ENCODE assay signal across 26 cellular contexts in genomic region chr12:109487181-109488050, GRCh38. TPM values are rescaled to one million over a fixed set of nuclear protein-coding genes. Genes with fewer than 3 reads are reported as not detected.
DNase-seq lines count a peak whose midpoint lies in the region; ATAC-seq and FAIRE-seq lines count a peak whose summit lies in the region.
"Had no signal": no experiment of that assay in that cellular context is flagged by ENCODE, and none has a peak within 500 bp of the region (broad histone marks: within the 10 kb centered on the region; RNA-seq: fewer than 3 reads in every experiment).

No MANE protein-coding gene starts in this region.

- no peak overlapping the region for H2AK5ac ChIP-seq in mesenchymal stem cell (ENCODE audit: low read length, severe bottlenecking)

- peaks cover 100% of the 10 kb centered on the region for H3K36me3 ChIP-seq in SJSA1
- H3K36me3 ChIP-seq in mesenchymal stem cell (ENCODE audit: control insufficient read depth in 1 of 2, insufficient read depth in 2 of 2, low read depth in 1 of 2, low read length in 2 of 2): peaks cover 61 to 98% of the 10 kb centered on the region in 2 experiments

- intact Hi-C loops in posterior vena cava (cut with DNase I): no loop called here

- no peak overlapping the region for H3K14ac ChIP-seq in mesenchymal stem cell (ENCODE audit: low read length in 2 of 2)

- no peaks in the 10 kb centered on the region for H3K27me3 ChIP-seq in SJSA1 (replicated peaks)
- no peaks in the 10 kb centered on the region for H3K27me3 ChIP-seq in mesenchymal stem cell (ENCODE audit: control insufficient read depth in 1 of 2, insufficient read depth in 1 of 2, low read length in 2 of 2)
- H3K27me3 ChIP-seq: BE2C, BLaER1 had no signal

- H3K27ac ChIP-seq in SJSA1: no peak overlapping the region
- no peak overlapping the region for H3K27ac ChIP-seq in mesenchymal stem cell (ENCODE audit: low read length, poor library complexity, severe bottlenecking)
- H3K27ac ChIP-seq: BLaER1 had no signal

- 97% methylated on average over 9 of the region's 9 CpGs for WGBS in mesenchymal stem cell

- H2BK15ac ChIP-seq in mesenchymal stem cell (ENCODE audit: low read depth, poor library complexity, severe bottlenecking): no peak overlapping the region

- DNase-seq in SJSA1 (ENCODE audit: low read depth in 1 of 2, low spot score in 2 of 2) (peak; percentile 77 to 95), mesenchymal stem cell (no peak), posterior vena cava (ENCODE audit: low spot score) (peak; percentile 40), amygdala (lab: John Stamatoyannopoulos, UW) (no peak), GM19239 (ENCODE audit: insufficient read length, low spot score) (no peak)
- DNase-seq: 8988T; ACHN; BE2C; C1 segment of cervical spinal cord; CD4-positive, alpha-beta memory T cell; CD4-positive, CD25-positive, alpha-beta regulatory T cell; CD8-positive, alpha-beta memory T cell; COR-L47; DMS 273 treated with DMSO at 0.1 percent for 48 hours; DMS153; DMS53; DMS79; DND-41; EL; GDM1 had no signal

- peak overlapping the region; percentile 13 for H3K9ac ChIP-seq in mesenchymal stem cell (ENCODE audit: low read length)
- H3K9ac ChIP-seq: BLaER1 had no signal

- no peak overlapping the region for H2BK5ac ChIP-seq in mesenchymal stem cell (ENCODE audit: low read depth, low read length, poor library complexity, severe bottlenecking)

- H3K4ac ChIP-seq in mesenchymal stem cell (ENCODE audit: low read depth in 1 of 2, low read length in 2 of 2): no peak overlapping the region

- no peak overlapping the region for H4K91ac ChIP-seq in mesenchymal stem cell (ENCODE audit: low read length)

- no peak overlapping the region for H4K8ac ChIP-seq in mesenchymal stem cell (ENCODE audit: low read length)

- no peak overlapping the region for H3K4me3 ChIP-seq in SJSA1
- no peak overlapping the region for H3K4me3 ChIP-seq in mesenchymal stem cell (ENCODE audit: insufficient read depth in 1 of 2, low read depth in 1 of 2, low read length in 2 of 2)
- H3K4me3 ChIP-seq: BLaER1, GM12878 had no signal

- no peaks in the 10 kb centered on the region for H3K4me1 ChIP-seq in SJSA1 (replicated peaks)
- no peaks in the 10 kb centered on the region for H3K4me1 ChIP-seq in mesenchymal stem cell (ENCODE audit: control insufficient read depth, insufficient read depth, low read depth, low read length)
- H3K4me1 ChIP-seq: BE2C, BLaER1 had no signal

- no peak for ATAC-seq in HG02885 (IDR thresholded peaks at IDR 0.05; ENCODE audit: poor library complexity, unreplicated experiment)
- ATAC-seq: GM12878 had no signal

- H3K18ac ChIP-seq in mesenchymal stem cell (ENCODE audit: low read depth in 1 of 2, low read length in 2 of 2): no peak overlapping the region

- no peak for FAIRE-seq in GM19239 (lab: Jason Lieb, UNC)
- FAIRE-seq: A204.1, GM12878, GM12892, GM18507 had no signal

- H2AFZ ChIP-seq in mesenchymal stem cell (ENCODE audit: low read depth, low read length): no peak overlapping the region

- no peaks in the 10 kb centered on the region; the same call in 1 of the 2 replicates for H3K9me3 ChIP-seq in SJSA1 (replicated peaks)
- H3K9me3 ChIP-seq in mesenchymal stem cell (ENCODE audit: control insufficient read depth, low read length): no peaks in the 10 kb centered on the region
- H3K9me3 ChIP-seq: BE2C, BLaER1 had no signal

- H3K79me1 ChIP-seq in mesenchymal stem cell (replicated peaks; ENCODE audit: low read length, poor library complexity, severe bottlenecking): peaks cover 15% of the 10 kb centered on the region

- H2BK12ac ChIP-seq in mesenchymal stem cell (ENCODE audit: low read length in 2 of 2): no peak overlapping the region

- no peak overlapping the region for H3K23ac ChIP-seq in mesenchymal stem cell (ENCODE audit: low read length in 2 of 2)

- no peak overlapping the region for H2BK120ac ChIP-seq in mesenchymal stem cell (ENCODE audit: low read depth, low read length)

- H3K4me2 ChIP-seq in mesenchymal stem cell (ENCODE audit: low read length, poor library complexity, severe bottlenecking): no peak overlapping the region
- H3K4me2 ChIP-seq: BLaER1 had no signal

RNA-seq across cellular contexts. Expression of gene UBE3B, which starts 10.0 kb away (rescaled TPM):
- total RNA-seq in SJSA1 (2014; rRNA removed; shearing (Covaris generic)): 3,976 and 4,080 TPM in 2 replicates
- polyA plus RNA-seq in mesenchymal stem cell (2013, experiment 1 of 2): 19.1 TPM
- polyA plus RNA-seq in mesenchymal stem cell (2013, experiment 2 of 2): 19.2 TPM
- total RNA-seq in posterior vena cava: 10 to 100 TPM; 29.5 to 34.9 TPM

RNA-seq across cellular contexts. Expression of gene KCTD10, which starts 10.3 kb away (rescaled TPM):
- 25.2 and 33.0 TPM in 2 replicates for total RNA-seq in SJSA1 (2014; rRNA removed; shearing (Covaris generic))
- polyA plus RNA-seq in mesenchymal stem cell (2013, experiment 1 of 2): 139 TPM
- 132 TPM for polyA plus RNA-seq in mesenchymal stem cell (2013, experiment 2 of 2)
- 100 to 1,000 TPM; 136 to 138 TPM for total RNA-seq in posterior vena cava

Comparison
In these comparisons a context has a peak if more than half of its experiments do, and no peak if none do; other contexts are left out.
1. DNase-seq: peak in SJSA1 (2 of 2) and posterior vena cava (single experiment); none in mesenchymal stem cell (single experiment), amygdala (0 of 56) and GM19239 (single experiment).
2. RNA of gene UBE3B, which starts 10.0 kb away (total RNA-seq): 3,976 to 4,080 TPM in SJSA1; 29.5 to 34.9 TPM in posterior vena cava; every median in the first group is over 100 times any median in the second.